In genomic region chr1:13528320-13528719, GRCh38 we compare ENCODE assay signal across 23 cellular contexts. TPM values are rescaled to one million over a fixed set of nuclear protein-coding genes. Genes with fewer than 3 reads are reported as not detected.
DNase-seq lines count a peak whose midpoint lies in the region; ATAC-seq, FAIRE-seq and TF ChIP-seq lines count a peak whose summit lies in the region.
"Had no signal": no experiment of that assay in that cellular context is flagged by ENCODE, and none has a peak within 500 bp of the region (broad histone marks: within the 10 kb centered on the region; RNA-seq: fewer than 3 reads in every experiment).

No MANE protein-coding gene starts in this region.

- intact Hi-C loops in Right ventricle myocardium superior (cut with DNase I) (no loop called here), cardiac septum (cut with DNase I) (no loop called here), left ventricle myocardium inferior (cut with micrococcal nuclease) (no loop called here)

- H3K27ac ChIP-seq in left ventricle myocardium inferior (replicated peaks), result peak overlapping the region; percentile 62

- no peaks in the 10 kb centered on the region for H3K36me3 ChIP-seq in bronchial epithelial cell (ENCODE audit: control insufficient read depth, insufficient read depth, low read length)
- H3K36me3 ChIP-seq in left ventricle myocardium inferior, result no peaks in the 10 kb centered on the region
- H3K36me3 ChIP-seq: HAP-1 had no signal

- FAIRE-seq in bronchial epithelial cell (lab: Jason Lieb, UNC), result peak; percentile 82
- FAIRE-seq: GM12891, GM18507, H54 had no signal

- ATAC-seq in Right ventricle myocardium superior (ENCODE audit: poor library complexity), result peak; percentile 81
- ATAC-seq in HG03025 (IDR thresholded peaks at IDR 0.05; ENCODE audit: low FRiP score, unreplicated experiment), result no peak
- no peak for ATAC-seq in GM21526 (IDR thresholded peaks at IDR 0.05; ENCODE audit: low FRiP score, unreplicated experiment)

- H3K4me3 ChIP-seq in bronchial epithelial cell (ENCODE audit: low read depth, low read length), result no peak overlapping the region
- no peak overlapping the region for H3K4me3 ChIP-seq in left ventricle myocardium inferior
- H3K4me3 ChIP-seq: HAP-1 had no signal

- H3K4me1 ChIP-seq in left ventricle myocardium inferior, result peaks cover 8% of the 10 kb centered on the region
- H3K4me1 ChIP-seq: Caco-2, HAP-1 had no signal

- DNase-seq in Right ventricle myocardium superior (no peak), cardiac septum (ENCODE audit: low spot score) (no peak), bronchial epithelial cell (ENCODE audit: low read depth) (no peak), left ventricle myocardium inferior (no peak), anterior cingulate cortex (lab: John Stamatoyannopoulos, UW) (no peak)
- DNase-seq: C1 segment of cervical spinal cord; Caco-2; CD4-positive, alpha-beta memory T cell; DMS53; DMS79 treated with DMSO at 0.1 percent for 48 hours; GF-D8; GOT3; HFFc6 had no signal

- H3K27me3 ChIP-seq in bronchial epithelial cell (ENCODE audit: control insufficient read depth, insufficient read depth, low read length) (no peaks in the 10 kb centered on the region), left ventricle myocardium inferior (ENCODE audit: low read depth) (no peaks in the 10 kb centered on the region)

- peaks cover 8% of the 10 kb centered on the region for H3K9me3 ChIP-seq in left ventricle myocardium inferior (replicated peaks)
- H3K9me3 ChIP-seq: Caco-2, HAP-1 had no signal

- TF ChIP-seq CTCF in bronchial epithelial cell (IDR thresholded peaks at IDR 0.05; ENCODE audit: insufficient read depth, low read length, severe bottlenecking), result no peak
- no peak for TF ChIP-seq CTCF in left ventricle myocardium inferior (IDR thresholded peaks at IDR 0.05; ENCODE audit: borderline replicate concordance)

RNA-seq across cellular contexts. Expression of gene LRRC38, which starts 14.5 kb away (rescaled TPM):
- total RNA-seq in Right ventricle myocardium superior, result not detected
- total RNA-seq in cardiac septum, result 0.73 TPM
- not detected in 2 replicates for total RNA-seq in bronchial epithelial cell
- total RNA-seq in left ventricle myocardium inferior, result 0.30 TPM
- total RNA-seq: A172; A673; Caco-2; CD4-positive, alpha-beta memory T cell; Daoy; G401; HFFc6 had no signal

RNA-seq across cellular contexts. Expression of gene PDPN, which starts 55.3 kb away (rescaled TPM):
- total RNA-seq in Right ventricle myocardium superior (20.3 TPM), cardiac septum (14.9 TPM), bronchial epithelial cell (3.2 and 3.5 TPM in 2 replicates), left ventricle myocardium inferior (16.7 TPM)
- total RNA-seq: A172; Caco-2; CD4-positive, alpha-beta memory T cell; G401; HFFc6 had no signal
